In the genomic region with DNA sequence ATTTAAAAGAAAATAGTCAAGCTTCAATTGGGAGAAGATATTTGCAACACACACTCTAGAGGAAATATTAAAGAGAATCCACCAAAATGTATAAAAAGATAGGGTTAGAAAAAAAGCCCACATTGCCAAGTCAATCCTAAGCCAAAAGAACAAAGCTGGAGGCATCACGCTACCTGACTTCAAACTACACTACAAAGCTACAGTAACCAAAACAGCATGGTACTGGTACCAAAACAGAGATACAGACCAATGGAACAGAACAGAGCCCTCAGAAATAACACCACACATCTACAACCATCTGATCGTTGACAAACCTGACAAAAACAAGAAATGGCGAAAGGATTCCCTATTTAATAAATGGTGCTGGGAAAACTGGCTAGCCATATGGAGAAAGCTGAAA, we compare ENCODE assay signal across 6 cellular contexts. TPM values are rescaled to one million over a fixed set of nuclear protein-coding genes. Genes with fewer than 3 reads are reported as not detected.
"Had no signal": no experiment of that assay in that cellular context is flagged by ENCODE, and none has a peak within 500 bp of the region (broad histone marks: within the 10 kb centered on the region; RNA-seq: fewer than 3 reads in every experiment).

No MANE protein-coding gene starts in this region.

RNA-seq across cellular contexts. Expression of a gene that starts 39.5 kb away (rescaled TPM):
- total RNA-seq: GM23248, GM23338, H1, H7, H9, HFFc6 had no signal
- polyA plus RNA-seq: H1 had no signal
